Comparison of ENCODE assay signal across 9 cellular contexts in the genomic region with DNA sequence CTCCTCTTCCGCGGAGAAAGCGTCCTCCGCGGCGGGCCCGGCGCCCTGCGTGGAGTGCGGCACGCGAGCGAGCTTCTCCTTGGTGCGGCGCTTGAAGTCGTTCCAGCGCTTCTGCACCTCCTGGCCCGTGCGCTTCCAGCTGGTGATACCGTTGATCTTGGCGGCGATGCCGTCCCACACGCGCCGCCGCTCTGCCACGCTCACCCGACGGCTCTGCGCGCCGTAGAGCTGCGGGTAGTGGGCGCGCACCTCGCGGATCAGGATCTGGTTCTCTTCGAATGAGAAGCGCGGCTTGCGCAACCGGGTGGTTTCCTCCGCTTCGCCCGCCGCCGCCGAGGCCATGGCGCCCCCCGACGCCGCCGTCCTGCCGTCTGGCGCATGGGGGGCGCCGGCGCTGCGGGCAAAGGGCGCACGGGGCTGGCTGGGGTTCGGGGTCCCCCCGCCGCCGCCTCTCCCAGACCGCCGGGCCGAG. TPM values are rescaled to one million over a fixed set of nuclear protein-coding genes. Genes with fewer than 3 reads are reported as not detected.
DNase-seq lines count a peak whose midpoint lies in the region; ATAC-seq, FAIRE-seq and TF ChIP-seq lines count a peak whose summit lies in the region.
"Had no signal": no experiment of that assay in that cellular context is flagged by ENCODE, and none has a peak within 500 bp of the region (broad histone marks: within the 10 kb centered on the region; RNA-seq: fewer than 3 reads in every experiment).

No MANE protein-coding gene starts in this region.

- H3K27ac ChIP-seq in gastroesophageal sphincter (peak overlapping the region in 2 of 4 donors; percentile 77 to 88), prostate gland (peak overlapping the region in 1 of 2 donors; percentile 71)

- TF ChIP-seq CTCF in AG09309 (IDR thresholded peaks at IDR 0.05; ENCODE audit: control insufficient read depth, insufficient read depth, low read depth, low read length, missing control alignments) (no peak), HFF-Myc (IDR thresholded peaks at IDR 0.05; ENCODE audit: low read depth, low read length, missing control alignments) (no peak), gastroesophageal sphincter (IDR thresholded peaks at IDR 0.05) (peak in 1 of 4 experiments; percentile 11), prostate gland (IDR thresholded peaks at IDR 0.05) (no peak)

- ATAC-seq in gastroesophageal sphincter (no peak), HG03039 (IDR thresholded peaks at IDR 0.05; ENCODE audit: unreplicated experiment) (no peak)

- H3K9me3 ChIP-seq in gastroesophageal sphincter (no peaks in the 10 kb centered on the region), prostate gland (no peaks in the 10 kb centered on the region)

- intact Hi-C loops in prostate gland (cut with DNase I) = no loop called here

- H3K4me1 ChIP-seq in gastroesophageal sphincter = peaks cover 0 to 29% (median 8%) of the 10 kb centered on the region in 3 donors
- H3K4me1 ChIP-seq in prostate gland (replicated peaks) = no peaks in the 10 kb centered on the region

- peaks cover 6% of the 10 kb centered on the region for H3K27me3 ChIP-seq in gastroesophageal sphincter
- H3K27me3 ChIP-seq in prostate gland (replicated peaks; ENCODE audit: insufficient read depth) = no peaks in the 10 kb centered on the region

- TF ChIP-seq POLR2A in gastroesophageal sphincter (IDR thresholded peaks at IDR 0.05) = no peak
- no peak for TF ChIP-seq POLR2A in prostate gland (IDR thresholded peaks at IDR 0.05)
- no peak for TF ChIP-seq POLR2A in GM12892 (IDR thresholded peaks at IDR 0.05; ENCODE audit: low read depth, low read length)

- no peak for DNase-seq in AG09309 (ENCODE audit: low read depth)
- DNase-seq in HFF-Myc (ENCODE audit: extremely low read depth, low read depth) = no peak
- DNase-seq in activated CD8-positive, alpha-beta memory T cell treated with anti-CD3 and anti-CD28 coated beads, Interleukin-2, amount 50 U/mL, for 48 hours = peak; percentile 72
- DNase-seq in prostate gland (ENCODE audit: low spot score) = no peak
- no peak for DNase-seq in NK-92 (lab: John Stamatoyannopoulos, UW; ENCODE audit: unreplicated experiment)
- DNase-seq in GM12892 (ENCODE audit: insufficient read length) = no peak

- H3K36me3 ChIP-seq in gastroesophageal sphincter (peaks cover 0 to 30% of the 10 kb centered on the region in 2 donors), prostate gland (no peaks in the 10 kb centered on the region)

- no peak for FAIRE-seq in GM12892 (lab: Jason Lieb, UNC)

- no peak for TF ChIP-seq EP300 in gastroesophageal sphincter (IDR thresholded peaks at IDR 0.05)

- no CpG with 5 or more reads among the region's 69 CpGs for WGBS in gastroesophageal sphincter (ENCODE audit: low coverage in 1 of 2), 2 donors
- 2% methylated on average over 51 of the region's 69 CpGs for WGBS in prostate gland

- H3K4me3 ChIP-seq in AG09309 (ENCODE audit: control insufficient read depth, low read depth, low read length) (peak overlapping the region; percentile 92), HFF-Myc (replicated peaks; ENCODE audit: low read depth, low read length) (peak overlapping the region; percentile 72), gastroesophageal sphincter (peak overlapping the region; percentile 74 to 80), prostate gland (peak overlapping the region; percentile 65 to 78)

RNA-seq across cellular contexts. Expression of gene MYPOP, which starts 0.9 kb away (rescaled TPM):
- total RNA-seq in gastroesophageal sphincter (1 to 10 TPM; 1.3 to 4.6 (median 2.8) TPM), prostate gland (1 to 10 TPM; 8.7 to 9.1 TPM)
- polyA plus RNA-seq in GM12892 (2012; ENCODE audit: missing spikeins) = 1.7 TPM

RNA-seq across cellular contexts. Expression of gene NANOS2, which starts 13.1 kb away (rescaled TPM):
- total RNA-seq in gastroesophageal sphincter = not detected
- 1 to 10 TPM in 1 of 2 donors, not detected in 1; 4.1 TPM for total RNA-seq in prostate gland
- polyA plus RNA-seq in GM12892 (2012; ENCODE audit: missing spikeins) = not detected
- total RNA-seq: myocyte had no signal

RNA-seq across cellular contexts. Expression of gene IRF2BP1, which starts 15.5 kb away (rescaled TPM):
- total RNA-seq in gastroesophageal sphincter = 10 to 100 TPM; 25.2 to 53.3 (median 36.2) TPM
- 10 to 100 TPM; 55.5 to 63.0 TPM for total RNA-seq in prostate gland
- polyA plus RNA-seq in GM12892 (2012; ENCODE audit: missing spikeins) = 1.3 TPM

RNA-seq across cellular contexts. Expression of gene FOXA3, which starts 37.3 kb away (rescaled TPM):
- total RNA-seq in gastroesophageal sphincter (under 1 TPM in 1 of 4 donors, not detected in 3; 0.42 TPM), prostate gland (1 to 10 TPM in 1 of 2 donors, under 1 TPM in 1; 0.09 to 1.1 TPM)
- 0.34 TPM for polyA plus RNA-seq in GM12892 (2012; ENCODE audit: missing spikeins)
- total RNA-seq: myocyte had no signal

RNA-seq across cellular contexts. Expression of gene SYMPK, which starts 38.5 kb away (rescaled TPM):
- total RNA-seq in gastroesophageal sphincter (10 to 100 TPM; 25.5 to 35.6 (median 30.8) TPM), prostate gland (100 to 1,000 TPM in 1 of 2 donors, 10 to 100 TPM in 1; 76.4 to 104 TPM)
- 61.2 TPM for polyA plus RNA-seq in GM12892 (2012; ENCODE audit: missing spikeins)
